Comparison of ENCODE assay signal across 2 cellular contexts in genomic region chr1:156809281-156809680, GRCh38.
TF ChIP-seq lines count a peak whose summit lies in the region.

No MANE protein-coding gene starts in this region.

TF ChIP-seq in SK-N-SH, 30 proteins besides CTCF, POLR2A, EP300 and RAD21:
- no peak for TF ChIP-seq TAF1 (IDR thresholded peaks at IDR 0.05; ENCODE audit: borderline replicate concordance, low read depth, low read length)
- no peak for TF ChIP-seq TCF12 (IDR thresholded peaks at IDR 0.05)
- TF ChIP-seq MAX (IDR thresholded peaks at IDR 0.05; ENCODE audit: low read depth), result no peak

TF ChIP-seq in SK-N-SH treated with all-trans-retinoic acid at 6 μM for 48 hours, 23 proteins besides CTCF, POLR2A, EP300 and RAD21:
- TF ChIP-seq TCF4 (CRISPR knock-in tag; IDR thresholded peaks at IDR 0.05; ENCODE audit: borderline replicate concordance) (no peak), ZFP3 (CRISPR knock-in tag; IDR thresholded peaks at IDR 0.05) (no peak), RARB (CRISPR knock-in tag; IDR thresholded peaks at IDR 0.05) (no peak), TOX (CRISPR knock-in tag; IDR thresholded peaks at IDR 0.05; ENCODE audit: borderline replicate concordance) (no peak), PATZ1 (CRISPR knock-in tag; IDR thresholded peaks at IDR 0.05; ENCODE audit: borderline replicate concordance) (no peak)
